Comparison of ENCODE assay signal across 8 cellular contexts in genomic region chr16:29466904-29467303, GRCh38. TPM values are rescaled to one million over a fixed set of nuclear protein-coding genes. Genes with fewer than 3 reads are reported as not detected.
DNase-seq lines count a peak whose midpoint lies in the region; ATAC-seq and TF ChIP-seq lines count a peak whose summit lies in the region.
"Not testable (repeated sequence)": the region's sequence is repeated elsewhere in the genome, so short reads cannot be mapped to it uniquely, and the experiment has no call there.

No MANE protein-coding gene starts in this region.

- not testable (repeated sequence) for H3K4me3 ChIP-seq in CD4-positive, CD25-positive, alpha-beta regulatory T cell (ENCODE audit: low read depth, low read length); PC-9; gastroesophageal sphincter; mucosa of descending colon

- H3K9me2 ChIP-seq in PC-9 (ENCODE audit: insufficient read depth), result not testable (repeated sequence)

- WGBS in gastroesophageal sphincter (ENCODE audit: low coverage in 1 of 2), 2 donors, result no CpG with 5 or more reads among the region's 33 CpGs

- BruUV-seq in PC-9 (replicated peaks; lab: Mats Ljungman, UMichigan), result TSS peak; percentile 34

- peak; percentile 46 to 60 for ATAC-seq in CD4-positive, CD25-positive, alpha-beta regulatory T cell (ENCODE audit: low read depth in 2 of 2)
- ATAC-seq in activated CD8-positive, alpha-beta T cell treated with anti-CD3 and anti-CD28 coated beads for 36 hours, result peak; percentile 61
- ATAC-seq in activated naive CD8-positive, alpha-beta T cell treated with anti-CD3 and anti-CD28 coated beads, Interleukin-2, amount 50 U/mL, for 24 hours, result peak; percentile 41
- ATAC-seq in gastroesophageal sphincter (peak; percentile 9), left colon (peak; percentile 42), mucosa of descending colon (peak; percentile 54)
- peak; percentile 47 for ATAC-seq in stimulated activated memory B cell treated with anti-CD40 and anti-IgM and Interleukin-4, amounts not matched to agents 10 μg/mL and 1 μg/mL and 100 μg/mL, for 72 hours

- not testable (repeated sequence) for H3K27me3 ChIP-seq in CD4-positive, CD25-positive, alpha-beta regulatory T cell (ENCODE audit: control insufficient read depth, insufficient read depth, low read length); PC-9 (ENCODE audit: insufficient read depth, low read depth); gastroesophageal sphincter

- not testable (repeated sequence) for TF ChIP-seq POLR2A in gastroesophageal sphincter (IDR thresholded peaks at IDR 0.05)

- not testable (repeated sequence) for H3K9me3 ChIP-seq in CD4-positive, CD25-positive, alpha-beta regulatory T cell (ENCODE audit: control insufficient read depth in 2 of 2, low read length in 2 of 2); PC-9 (ENCODE audit: insufficient read depth, low read depth); gastroesophageal sphincter; mucosa of descending colon

- H4K20me1 ChIP-seq in PC-9 (ENCODE audit: insufficient read depth), result not testable (repeated sequence)

- not testable (repeated sequence) for H3K4me1 Mint-ChIP-seq in CD4-positive, CD25-positive, alpha-beta regulatory T cell; activated CD8-positive, alpha-beta T cell treated with anti-CD3 and anti-CD28 coated beads for 36 hours (ENCODE audit: low read depth); activated naive CD8-positive, alpha-beta T cell treated with anti-CD3 and anti-CD28 coated beads, Interleukin-2, amount 50 U/mL, for 24 hours; stimulated activated memory B cell treated with anti-CD40 and anti-IgM and Interleukin-4, amounts not matched to agents 10 μg/mL and 1 μg/mL and 100 μg/mL, for 72 hours

- intact Hi-C loops in PC-9 (cut with micrococcal nuclease; ENCODE audit: unreplicated experiment); activated CD8-positive, alpha-beta T cell treated with anti-CD3 and anti-CD28 coated beads for 36 hours (cut with micrococcal nuclease); left colon (cut with DNase I, micrococcal nuclease); mucosa of descending colon (cut with DNase I, micrococcal nuclease): not testable (repeated sequence)

- CTCF ChIA-PET in PC-9 (lab: Charles Lee); activated CD8-positive, alpha-beta T cell treated with anti-CD3 and anti-CD28 coated beads for 36 hours (lab: Charles Lee): not testable (repeated sequence)

- not testable (repeated sequence) for H3F3A ChIP-seq in PC-9 (ENCODE audit: insufficient read depth, low read depth)

- DNase-seq in CD4-positive, CD25-positive, alpha-beta regulatory T cell; PC-9; activated CD8-positive, alpha-beta T cell treated with anti-CD3 and anti-CD28 coated beads for 36 hours; activated naive CD8-positive, alpha-beta T cell treated with anti-CD3 and anti-CD28 coated beads, Interleukin-2, amount 50 U/mL, for 24 hours; left colon; mucosa of descending colon: not testable (repeated sequence)

- H3K27me3 Mint-ChIP-seq in CD4-positive, CD25-positive, alpha-beta regulatory T cell; activated CD8-positive, alpha-beta T cell treated with anti-CD3 and anti-CD28 coated beads for 36 hours; activated naive CD8-positive, alpha-beta T cell treated with anti-CD3 and anti-CD28 coated beads, Interleukin-2, amount 50 U/mL, for 24 hours; stimulated activated memory B cell treated with anti-CD40 and anti-IgM and Interleukin-4, amounts not matched to agents 10 μg/mL and 1 μg/mL and 100 μg/mL, for 72 hours: not testable (repeated sequence)

- not testable (repeated sequence) for H3K36me3 ChIP-seq in CD4-positive, CD25-positive, alpha-beta regulatory T cell (ENCODE audit: control insufficient read depth, insufficient read depth, low read length); PC-9 (ENCODE audit: low read depth); gastroesophageal sphincter; mucosa of descending colon (ENCODE audit: low read depth)

- H3K36me3 Mint-ChIP-seq in CD4-positive, CD25-positive, alpha-beta regulatory T cell; activated CD8-positive, alpha-beta T cell treated with anti-CD3 and anti-CD28 coated beads for 36 hours (ENCODE audit: low read depth); activated naive CD8-positive, alpha-beta T cell treated with anti-CD3 and anti-CD28 coated beads, Interleukin-2, amount 50 U/mL, for 24 hours (ENCODE audit: low read depth); stimulated activated memory B cell treated with anti-CD40 and anti-IgM and Interleukin-4, amounts not matched to agents 10 μg/mL and 1 μg/mL and 100 μg/mL, for 72 hours: not testable (repeated sequence)

- not testable (repeated sequence) for TF ChIP-seq EP300 in gastroesophageal sphincter (IDR thresholded peaks at IDR 0.05)

- H3K4me2 ChIP-seq in PC-9, result not testable (repeated sequence)

- not testable (repeated sequence) for H3K27ac Mint-ChIP-seq in CD4-positive, CD25-positive, alpha-beta regulatory T cell; activated CD8-positive, alpha-beta T cell treated with anti-CD3 and anti-CD28 coated beads for 36 hours; activated naive CD8-positive, alpha-beta T cell treated with anti-CD3 and anti-CD28 coated beads, Interleukin-2, amount 50 U/mL, for 24 hours; stimulated activated memory B cell treated with anti-CD40 and anti-IgM and Interleukin-4, amounts not matched to agents 10 μg/mL and 1 μg/mL and 100 μg/mL, for 72 hours

- not testable (repeated sequence) for TF ChIP-seq CTCF in PC-9 (conservative IDR thresholded peaks at IDR 0.05); activated CD8-positive, alpha-beta T cell treated with anti-CD3 and anti-CD28 coated beads for 36 hours (IDR thresholded peaks at IDR 0.05); gastroesophageal sphincter (IDR thresholded peaks at IDR 0.05); mucosa of descending colon (IDR thresholded peaks at IDR 0.05)

- POLR2A ChIA-PET in PC-9 (lab: Charles Lee; ENCODE audit: unreplicated experiment); activated CD8-positive, alpha-beta T cell treated with anti-CD3 and anti-CD28 coated beads for 36 hours (lab: Charles Lee): not testable (repeated sequence)

- H3K27ac ChIP-seq in CD4-positive, CD25-positive, alpha-beta regulatory T cell (ENCODE audit: insufficient read depth, low read length, poor library complexity, severe bottlenecking); PC-9; gastroesophageal sphincter: not testable (repeated sequence)

- H3K79me2 ChIP-seq in PC-9 (ENCODE audit: low read depth), result not testable (repeated sequence)

- not testable (repeated sequence) for H2AFZ ChIP-seq in PC-9

- not testable (repeated sequence) for H3K4me3 Mint-ChIP-seq in CD4-positive, CD25-positive, alpha-beta regulatory T cell; activated CD8-positive, alpha-beta T cell treated with anti-CD3 and anti-CD28 coated beads for 36 hours; activated naive CD8-positive, alpha-beta T cell treated with anti-CD3 and anti-CD28 coated beads, Interleukin-2, amount 50 U/mL, for 24 hours; stimulated activated memory B cell treated with anti-CD40 and anti-IgM and Interleukin-4, amounts not matched to agents 10 μg/mL and 1 μg/mL and 100 μg/mL, for 72 hours

- H3K9me3 Mint-ChIP-seq in CD4-positive, CD25-positive, alpha-beta regulatory T cell; activated CD8-positive, alpha-beta T cell treated with anti-CD3 and anti-CD28 coated beads for 36 hours; activated naive CD8-positive, alpha-beta T cell treated with anti-CD3 and anti-CD28 coated beads, Interleukin-2, amount 50 U/mL, for 24 hours; stimulated activated memory B cell treated with anti-CD40 and anti-IgM and Interleukin-4, amounts not matched to agents 10 μg/mL and 1 μg/mL and 100 μg/mL, for 72 hours: not testable (repeated sequence)

- not testable (repeated sequence) for H3K4me1 ChIP-seq in CD4-positive, CD25-positive, alpha-beta regulatory T cell (ENCODE audit: control insufficient read depth, insufficient read depth, low read length, poor library complexity, severe bottlenecking); PC-9 (replicated peaks; ENCODE audit: insufficient read depth); gastroesophageal sphincter; mucosa of descending colon (ENCODE audit: low read depth)

RNA-seq across cellular contexts. Expression of gene SULT1A4, which starts 7.2 kb away (rescaled TPM):
- total RNA-seq in CD4-positive, CD25-positive, alpha-beta regulatory T cell, result 0.54 TPM
- 1 to 10 TPM in 2 of 4 donors, under 1 TPM in 1, not detected in 1; 0.84 to 1.7 (median 1.3) TPM for polyA plus RNA-seq in CD4-positive, CD25-positive, alpha-beta regulatory T cell
- total RNA-seq in PC-9 (2021) (11.1 and 16.7 TPM in 2 replicates), gastroesophageal sphincter (10 to 100 TPM; 10.3 to 22.2 (median 14.8) TPM), left colon (10 to 100 TPM; 13.3 to 21.9 TPM), mucosa of descending colon (10 to 100 TPM; 13.1 to 43.2 (median 39.6) TPM)
- total RNA-seq in activated CD8-positive, alpha-beta T cell treated with anti-CD3 and anti-CD28 coated beads for 36 hours, result 1 to 10 TPM; 1.6 to 2.3 TPM

RNA-seq across cellular contexts. Expression of gene SLX1B, which starts 12.6 kb away (rescaled TPM):
- total RNA-seq in CD4-positive, CD25-positive, alpha-beta regulatory T cell, result 20.0 TPM
- polyA plus RNA-seq in CD4-positive, CD25-positive, alpha-beta regulatory T cell, result 10 to 100 TPM in 3 of 4 donors, 1 to 10 TPM in 1; 8.7 to 20.6 (median 13.3) TPM
- total RNA-seq in PC-9 (2021), result 94.6 and 149 TPM in 2 replicates
- 10 to 100 TPM; 49.2 to 54.6 TPM for total RNA-seq in activated CD8-positive, alpha-beta T cell treated with anti-CD3 and anti-CD28 coated beads for 36 hours
- total RNA-seq in gastroesophageal sphincter, result 10 to 100 TPM; 11.4 to 30.7 (median 19.4) TPM
- 10 to 100 TPM; 29.1 to 36.8 TPM for total RNA-seq in left colon
- 10 to 100 TPM; 14.1 to 88.0 (median 37.2) TPM for total RNA-seq in mucosa of descending colon

RNA-seq across cellular contexts. Expression of gene BOLA2, which starts 12.8 kb away (rescaled TPM):
- total RNA-seq in CD4-positive, CD25-positive, alpha-beta regulatory T cell, result 7.4 TPM
- 10 to 100 TPM; 19.0 to 41.9 (median 24.9) TPM for polyA plus RNA-seq in CD4-positive, CD25-positive, alpha-beta regulatory T cell
- total RNA-seq in PC-9 (2021) (22.6 and 24.8 TPM in 2 replicates), gastroesophageal sphincter (1 to 10 TPM; 5.4 to 8.4 (median 7.4) TPM), left colon (10 to 100 TPM in 1 of 2 donors, 1 to 10 TPM in 1; 6.3 to 10.6 TPM), mucosa of descending colon (10 to 100 TPM in 2 of 3 donors, 1 to 10 TPM in 1; 4.6 to 11.3 (median 10.1) TPM)
- 10 to 100 TPM; 10.4 to 12.3 TPM for total RNA-seq in activated CD8-positive, alpha-beta T cell treated with anti-CD3 and anti-CD28 coated beads for 36 hours

RNA-seq across cellular contexts. Expression of gene NPIPB12, which starts 39.3 kb away (rescaled TPM):
- total RNA-seq in CD4-positive, CD25-positive, alpha-beta regulatory T cell, result 170 TPM
- polyA plus RNA-seq in CD4-positive, CD25-positive, alpha-beta regulatory T cell, result 1 to 10 TPM; 1.6 to 4.1 (median 2.5) TPM
- total RNA-seq in PC-9 (2021) (108 and 166 TPM in 2 replicates), gastroesophageal sphincter (100 to 1,000 TPM in 1 of 4 donors, 10 to 100 TPM in 2, 1 to 10 TPM in 1; 8.0 to 139 (median 42.1) TPM), left colon (100 to 1,000 TPM in 1 of 2 donors, 10 to 100 TPM in 1; 89.1 to 109 TPM), mucosa of descending colon (100 to 1,000 TPM in 2 of 3 donors, 10 to 100 TPM in 1; 56.8 to 107 (median 103) TPM)
- 10 to 100 TPM; 67.9 to 83.6 TPM for total RNA-seq in activated CD8-positive, alpha-beta T cell treated with anti-CD3 and anti-CD28 coated beads for 36 hours

Comparison
In these comparisons a context has a peak if more than half of its experiments do, and no peak if none do; other contexts are left out.
1. ATAC-seq: peak in every context shown above with its lines; median percentile 61 in activated CD8-positive, alpha-beta T cell treated with anti-CD3 and anti-CD28 coated beads for 36 hours; 54 in mucosa of descending colon; 53 in CD4-positive, CD25-positive, alpha-beta regulatory T cell; 47 in stimulated activated memory B cell treated with anti-CD40 and anti-IgM and Interleukin-4, amounts not matched to agents 10 μg/mL and 1 μg/mL and 100 μg/mL, for 72 hours; 42 in left colon; 41 in activated naive CD8-positive, alpha-beta T cell treated with anti-CD3 and anti-CD28 coated beads, Interleukin-2, amount 50 U/mL, for 24 hours; 9 in gastroesophageal sphincter.